ENCODE assay signal across 17 cellular contexts in genomic region chr4:185421366-185422124, GRCh38. TPM values are rescaled to one million over a fixed set of nuclear protein-coding genes. Genes with fewer than 3 reads are reported as not detected.
DNase-seq lines count a peak whose midpoint lies in the region; ATAC-seq and TF ChIP-seq lines count a peak whose summit lies in the region.
"Had no signal": no experiment of that assay in that cellular context is flagged by ENCODE, and none has a peak within 500 bp of the region (broad histone marks: within the 10 kb centered on the region; RNA-seq: fewer than 3 reads in every experiment).

No MANE protein-coding gene starts in this region.

- H4K20me1 ChIP-seq in MM.1S (ENCODE audit: insufficient read depth, low read length) = no peaks in the 10 kb centered on the region

- no peak overlapping the region for H2AFZ ChIP-seq in MM.1S (ENCODE audit: low read length)

- peaks cover 20 to 35% of the 10 kb centered on the region in 2 donors for H3K36me3 Mint-ChIP-seq in activated naive CD4-positive, alpha-beta T cell treated with anti-CD3 and anti-CD28 coated beads, Interleukin-2, amount 50 U/mL, for 72 hours

- no peak overlapping the region for H3K27ac ChIP-seq in MM.1S (ENCODE audit: low read length)
- H3K27ac ChIP-seq: ascending aorta, neutrophil had no signal

- H3K9me2 ChIP-seq in MM.1S (replicated peaks; ENCODE audit: insufficient read depth, low read length) = no peaks in the 10 kb centered on the region

- DNase-seq in Daoy (ENCODE audit: low read depth) (peak; percentile 3), MM.1S (peak; percentile 8), fibroblast of pulmonary artery (ENCODE audit: low read depth) (peak; percentile 35), skeletal muscle cell (ENCODE audit: low read depth) (peak; percentile 58), BE2C (no peak), RPMI8226 (no peak)
- no peak for DNase-seq in activated naive CD4-positive, alpha-beta T cell treated with anti-CD3 and anti-CD28 coated beads, Interleukin-2, amount 50 U/mL, for 72 hours (ENCODE audit: low spot score in 2 of 2)
- DNase-seq: activated CD8-positive, alpha-beta memory T cell treated with anti-CD3 and anti-CD28 coated beads for 24 hours; activated effector memory CD4-positive, alpha-beta T cell treated with Interleukin-2 at 50 U/mL for 16 hours; COR-L47; KG1; NCI-H1694 treated with DMSO at 0.1 percent for 48 hours; NCI-H69; stimulated activated naive CD8-positive, alpha-beta T cell treated with anti-CD3 and anti-CD28 coated beads, Interleukin-15, amount 100 ng/mL, for 72 hours had no signal

- TF ChIP-seq CTCF in MM.1S (IDR thresholded peaks at IDR 0.05; ENCODE audit: low read length) (no peak), fibroblast of pulmonary artery (IDR thresholded peaks at IDR 0.05; ENCODE audit: low read length, missing control alignments) (no peak), BE2C (IDR thresholded peaks at IDR 0.05; ENCODE audit: low read depth, low read length) (no peak)

- H3K4me1 ChIP-seq in MM.1S (ENCODE audit: low read length) (peaks cover 48% of the 10 kb centered on the region), BE2C (no peaks in the 10 kb centered on the region)

- no peaks in the 10 kb centered on the region for H3K9me3 Mint-ChIP-seq in activated naive CD4-positive, alpha-beta T cell treated with anti-CD3 and anti-CD28 coated beads, Interleukin-2, amount 50 U/mL, for 72 hours
- H3K9me3 Mint-ChIP-seq: stimulated activated naive CD8-positive, alpha-beta T cell treated with anti-CD3 and anti-CD28 coated beads, Interleukin-15, amount 100 ng/mL, for 72 hours had no signal

- H3K36me3 ChIP-seq in MM.1S (replicated peaks; ENCODE audit: insufficient read depth, low read length) = peaks cover 17% of the 10 kb centered on the region
- peaks cover 5% of the 10 kb centered on the region for H3K36me3 ChIP-seq in BE2C

- peaks cover 78% of the 10 kb centered on the region for H3K79me2 ChIP-seq in MM.1S (ENCODE audit: low read length)

- H3F3A ChIP-seq in MM.1S (ENCODE audit: insufficient read depth, low read length) = peaks cover 6% of the 10 kb centered on the region; the same call in 1 of the 2 replicates

- peak overlapping the region in 1 of 2 donors; percentile 7 for H3K27ac Mint-ChIP-seq in activated naive CD4-positive, alpha-beta T cell treated with anti-CD3 and anti-CD28 coated beads, Interleukin-2, amount 50 U/mL, for 72 hours
- H3K27ac Mint-ChIP-seq: stimulated activated naive CD8-positive, alpha-beta T cell treated with anti-CD3 and anti-CD28 coated beads, Interleukin-15, amount 100 ng/mL, for 72 hours had no signal

- H3K4me3 ChIP-seq in MM.1S (ENCODE audit: low read length) = no peak overlapping the region
- H3K4me3 ChIP-seq in fibroblast of pulmonary artery (replicated peaks; ENCODE audit: low read depth, low read length) = no peak overlapping the region
- no peak overlapping the region for H3K4me3 ChIP-seq in skeletal muscle cell (ENCODE audit: low read depth, low read length)
- no peak overlapping the region for H3K4me3 ChIP-seq in BE2C (ENCODE audit: low read depth, low read length)
- H3K4me3 ChIP-seq: ascending aorta had no signal

- no peak for ATAC-seq in activated naive CD4-positive, alpha-beta T cell treated with anti-CD3 and anti-CD28 coated beads, Interleukin-2, amount 50 U/mL, for 72 hours
- ATAC-seq: Panc1; stimulated activated naive CD8-positive, alpha-beta T cell treated with anti-CD3 and anti-CD28 coated beads, Interleukin-15, amount 100 ng/mL, for 72 hours had no signal

- no peak overlapping the region for H3K9ac ChIP-seq in MM.1S (ENCODE audit: low read length)

- H3K4me2 ChIP-seq in MM.1S (ENCODE audit: low read depth, low read length) = 0 out of 2 replicates have a peak overlapping the region, but pooled peaks have one; percentile 8

- no peaks in the 10 kb centered on the region for H3K27me3 ChIP-seq in MM.1S (replicated peaks; ENCODE audit: insufficient read depth, low read length)
- H3K27me3 ChIP-seq in BE2C = no peaks in the 10 kb centered on the region
- H3K27me3 ChIP-seq: ascending aorta, neutrophil had no signal

- H3K9me3 ChIP-seq in MM.1S (replicated peaks; ENCODE audit: insufficient read depth, low read length) = no peaks in the 10 kb centered on the region
- no peaks in the 10 kb centered on the region for H3K9me3 ChIP-seq in BE2C
- H3K9me3 ChIP-seq: ascending aorta, neutrophil had no signal

RNA-seq across cellular contexts. Expression of gene UFSP2, which starts 4.2 kb away (rescaled TPM):
- 18.5 and 21.0 TPM in 2 replicates for total RNA-seq in Daoy (2014; rRNA removed; shearing (Covaris generic))
- polyA plus RNA-seq in BE2C (2012; ENCODE audit: insufficient read depth, insufficient read length, low read depth) = 24.8 TPM
- total RNA-seq in activated naive CD4-positive, alpha-beta T cell treated with anti-CD3 and anti-CD28 coated beads, Interleukin-2, amount 50 U/mL, for 72 hours = 10 to 100 TPM; 28.7 to 40.0 TPM

RNA-seq across cellular contexts. Expression of gene ANKRD37, which starts 24.9 kb away (rescaled TPM):
- total RNA-seq in Daoy (2014; rRNA removed; shearing (Covaris generic)) = 0.36 and 0.97 TPM in 2 replicates
- polyA plus RNA-seq in BE2C (2012; ENCODE audit: insufficient read depth, insufficient read length, low read depth) = 2.9 TPM
- total RNA-seq in activated naive CD4-positive, alpha-beta T cell treated with anti-CD3 and anti-CD28 coated beads, Interleukin-2, amount 50 U/mL, for 72 hours = 10 to 100 TPM in 1 of 2 donors, 1 to 10 TPM in 1; 9.1 to 44.5 TPM

RNA-seq across cellular contexts. Expression of gene LRP2BP, which starts 25.8 kb away (rescaled TPM):
- 0.03 and 0.29 TPM in 2 replicates for total RNA-seq in Daoy (2014; rRNA removed; shearing (Covaris generic))
- polyA plus RNA-seq in BE2C (2012; ENCODE audit: insufficient read depth, insufficient read length, low read depth) = 0.86 TPM
- total RNA-seq in activated naive CD4-positive, alpha-beta T cell treated with anti-CD3 and anti-CD28 coated beads, Interleukin-2, amount 50 U/mL, for 72 hours = 1 to 10 TPM in 1 of 2 donors, under 1 TPM in 1; 0.68 to 1.7 TPM

RNA-seq across cellular contexts. Expression of gene CCDC110, which starts 50.0 kb away (rescaled TPM):
- 0.06 TPM in 1 of 2 replicates, not detected in the other for total RNA-seq in Daoy (2014; rRNA removed; shearing (Covaris generic))
- polyA plus RNA-seq in BE2C (2012; ENCODE audit: insufficient read depth, insufficient read length, low read depth) = not detected
- total RNA-seq in activated naive CD4-positive, alpha-beta T cell treated with anti-CD3 and anti-CD28 coated beads, Interleukin-2, amount 50 U/mL, for 72 hours = 1 to 10 TPM in 1 of 2 donors, under 1 TPM in 1; 0.50 to 1.0 TPM
- total RNA-seq: ascending aorta had no signal

Comparison
In these comparisons a context has a peak if more than half of its experiments do, and no peak if none do; other contexts are left out.
1. DNase-seq: peak in Daoy (single experiment), MM.1S (single experiment), fibroblast of pulmonary artery (single experiment) and skeletal muscle cell (single experiment); none in BE2C (single experiment), activated naive CD4-positive, alpha-beta T cell treated with anti-CD3 and anti-CD28 coated beads, Interleukin-2, amount 50 U/mL, for 72 hours (0 of 2) and RPMI8226 (single experiment).